Comparison of ENCODE assay signal across 8 cellular contexts in genomic region chr7:128361463-128362441, GRCh38. TPM values are rescaled to one million over a fixed set of nuclear protein-coding genes. Genes with fewer than 3 reads are reported as not detected.
A peak's percentile ranks its signal among the peaks of the same experiment; 100 is the strongest.
DNase-seq lines count a peak whose midpoint lies in the region; ATAC-seq, FAIRE-seq and TF ChIP-seq lines count a peak whose summit lies in the region.

TSS of gene PRRT4 (minus strand) at chr7:128361690.

- H3K4ac ChIP-seq in H1 (replicated peaks; ENCODE audit: insufficient read length, low read depth, low read length): no peak within 1 kb of the TSS

- POLR2A ChIA-PET in H1 (lab: Charles Lee; ENCODE audit: partially characterized antibody): interaction anchor here (1.7 kb wide), 1 partner anchor 10 kb away, joined by 10 read pairs; no protein-coding TSS in a partner anchor

- H2BK15ac ChIP-seq in H1 (ENCODE audit: low read length): peak within 1 kb of the TSS; percentile 88; the same call in 1 of the 2 replicates

- no peaks in the 10 kb centered on the region for H3K9me3 ChIP-seq in H1 (ENCODE audit: insufficient read depth in 2 of 2, low read depth in 1 of 2, low read length in 1 of 2)
- no peaks in the 10 kb centered on the region for H3K9me3 ChIP-seq in thymus (ENCODE audit: control insufficient read depth)

- no peak within 1 kb of the TSS for H3K14ac ChIP-seq in H1 (ENCODE audit: insufficient read length)

- 4% methylated on average over 31 of the region's 84 CpGs; no CpG with 5 or more reads in 1 of the 2 experiments for WGBS in H1 (ENCODE audit: extremely low coverage in 1 of 2, insufficient coverage in 1 of 2, insufficient read length in 1 of 2, insufficient replicate concordance in 2 of 2, low coverage in 1 of 2, low lambda C conversion rate in 2 of 2, missing lambda C conversion rate in 1 of 2), 2 experiments
- WGBS in thymus: 1% methylated on average over 84 of the region's 84 CpGs

- no peak within 1 kb of the TSS for H3K23ac ChIP-seq in H1 (ENCODE audit: insufficient read length)

- H4K20me1 ChIP-seq in H1 (replicated peaks in 1 of 2; ENCODE audit: control insufficient read depth in 1 of 2, insufficient read depth in 2 of 2, low read length in 2 of 2): no peaks in the 10 kb centered on the region

- H4K8ac ChIP-seq in H1 (ENCODE audit: extremely low read depth, insufficient read depth, low read length): no peak within 1 kb of the TSS; the same call in 1 of the 2 replicates

- TF ChIP-seq CTCF in GM12864 (IDR thresholded peaks at IDR 0.05; ENCODE audit: low read depth, low read length, missing control alignments) (no peak), H1 (IDR thresholded peaks at IDR 0.05; ENCODE audit: control extremely low read depth in 1 of 3, insufficient read depth in 1 of 3, low read depth in 1 of 3, low read length in 3 of 3) (peak; percentile 14 to 25 (median 19); a peak in 3 of 4 replicates)

- peak within 1 kb of the TSS; percentile 87 for H3K18ac ChIP-seq in H1 (ENCODE audit: extremely low read depth, low read length)

- peak within 1 kb of the TSS; percentile 64 for H4K5ac ChIP-seq in H1 (ENCODE audit: insufficient read length, low read depth, low read length)

- H3K27me3 ChIP-seq in H1 (replicated peaks in 1 of 4; ENCODE audit: control insufficient read depth in 3 of 4, extremely low read depth in 1 of 4, insufficient read depth in 3 of 4, low read length in 3 of 4): peaks cover 28 to 70% (median 57%) of the 10 kb centered on the region in 4 experiments
- H3K27me3 ChIP-seq in thymus (ENCODE audit: control insufficient read depth, insufficient read depth): peaks cover 10% of the 10 kb centered on the region

- TF ChIP-seq RAD21 in H1 (IDR thresholded peaks at IDR 0.05 in 1 of 2, conservative IDR thresholded peaks at IDR 0.05 in 1 of 2; ENCODE audit: low read depth in 2 of 2, low read length in 2 of 2): peak in 1 of 2 experiments; percentile 24; a peak in 1 of 4 replicates

- DNase-seq in GM12864 (ENCODE audit: low read depth): no peak
- peak; percentile 48 for DNase-seq in NCI-H1105 (lab: John Stamatoyannopoulos, UW)
- DNase-seq in activated CD4-positive, alpha-beta T cell treated with anti-CD3 and anti-CD28 coated beads, Interleukin-2, amount 50 U/mL, for 1 hour: peak; percentile 48
- peak in 1 of 2 experiments; percentile 73 for DNase-seq in H1 (ENCODE audit: low read depth in 1 of 2, low spot score in 2 of 2)
- peak; percentile 28 for DNase-seq in midbrain (lab: John Stamatoyannopoulos, UW)
- no peak for DNase-seq in NCI-H510A (lab: John Stamatoyannopoulos, UW)

- H3K23me2 ChIP-seq in H1 (ENCODE audit: low read depth, low read length): peaks cover 8% of the 10 kb centered on the region; the same call in 1 of the 2 replicates

- H3K79me2 ChIP-seq in H1 (ENCODE audit: control insufficient read depth in 1 of 2, insufficient read depth in 2 of 2, low read length in 2 of 2): no peaks in the 10 kb centered on the region

- H3K4me1 ChIP-seq in H1 (replicated peaks in 1 of 4; ENCODE audit: control insufficient read depth in 3 of 4, insufficient read depth in 4 of 4, low read length in 3 of 4) (peaks cover 0 to 14% (median 7%) of the 10 kb centered on the region in 4 experiments; a peak in 5 of 7 replicates), thymus (ENCODE audit: control insufficient read depth, insufficient read depth, low read length) (peaks cover 11% of the 10 kb centered on the region)

- peak within 1 kb of the TSS; percentile 72; the same call in 1 of the 2 replicates for H2BK20ac ChIP-seq in H1 (ENCODE audit: low read length)

- peaks cover 0 to 9% (median 0%) of the 10 kb centered on the region in 4 experiments; a peak in 1 of 8 replicates for H3K36me3 ChIP-seq in H1 (ENCODE audit: control insufficient read depth in 2 of 4, insufficient read depth in 4 of 4, low read length in 3 of 4)
- H3K36me3 ChIP-seq in thymus (ENCODE audit: control insufficient read depth, insufficient read depth): no peaks in the 10 kb centered on the region

- peak; percentile 7 for FAIRE-seq in H1 (lab: Jason Lieb, UNC)

- peak within 1 kb of the TSS; percentile 62; the same call in 1 of the 2 replicates for H2BK12ac ChIP-seq in H1 (ENCODE audit: low read depth, low read length)

- CTCF ChIA-PET in H1 (lab: Charles Lee; ENCODE audit: partially characterized antibody): interaction anchor here (0.6 to 11.5 kb wide), 9 partner anchors 9 to 676 kb away, joined by 3 to 274 read pairs (median 5); no protein-coding TSS in a partner anchor

- H2BK5ac ChIP-seq in H1 (ENCODE audit: low read depth, low read length): no peak within 1 kb of the TSS; the same call in 1 of the 2 replicates

- peak within 1 kb of the TSS; percentile 14; the same call in 1 of the 2 replicates for H2AFZ ChIP-seq in H1 (ENCODE audit: low read length)

- no peak within 1 kb of the TSS for H4K91ac ChIP-seq in H1 (replicated peaks; ENCODE audit: insufficient read length, low read length)

- no peak within 1 kb of the TSS for H2BK120ac ChIP-seq in H1 (replicated peaks; ENCODE audit: low read depth, low read length)

- H2AK5ac ChIP-seq in H1 (ENCODE audit: low read depth, low read length): no peak within 1 kb of the TSS

- no peak for ATAC-seq in HG03442 (IDR thresholded peaks at IDR 0.05; ENCODE audit: unreplicated experiment)

- no peak within 1 kb of the TSS for H3K27ac ChIP-seq in H1 (ENCODE audit: low read depth, low read length)
- H3K27ac ChIP-seq in thymus (ENCODE audit: low read depth): no peak within 1 kb of the TSS

- no peak for TF ChIP-seq POLR2A in H1 (IDR thresholded peaks at IDR 0.05; ENCODE audit: control extremely low read depth in 1 of 2, low read depth in 2 of 2, low read length in 2 of 2)

- H3K79me1 ChIP-seq in H1 (ENCODE audit: low read depth, low read length): no peaks in the 10 kb centered on the region

- peak within 1 kb of the TSS; percentile 74 to 97 for H3K4me2 ChIP-seq in H1 (ENCODE audit: insufficient read depth in 1 of 2, low read depth in 2 of 2, low read length in 2 of 2)

- peak within 1 kb of the TSS; percentile 38 for H3K56ac ChIP-seq in H1 (replicated peaks; ENCODE audit: insufficient read length, low read depth, low read length)

- peak within 1 kb of the TSS; percentile 26; the same call in 1 of the 2 replicates for H3K4me3 ChIP-seq in GM12864 (ENCODE audit: low read depth, low read length)
- peak within 1 kb of the TSS; percentile 44 to 77 (median 66) for H3K4me3 ChIP-seq in H1 (ENCODE audit: extremely low read depth in 1 of 4, insufficient read depth in 2 of 4, low read depth in 3 of 4, low read length in 4 of 4)
- H3K4me3 ChIP-seq in thymus (ENCODE audit: low read length): peak within 1 kb of the TSS; percentile 50

- H3K9ac ChIP-seq in H1 (replicated peaks in 1 of 4; ENCODE audit: extremely low read depth in 1 of 4, low read depth in 3 of 4, low read length in 3 of 4): no peak within 1 kb of the TSS

- TF ChIP-seq EP300 in H1 (IDR thresholded peaks at IDR 0.05; ENCODE audit: borderline replicate concordance in 1 of 2, low read depth in 2 of 2, low read length in 2 of 2): no peak

TF ChIP-seq in H1, 55 proteins besides CTCF, POLR2A, EP300 and RAD21 (continues in another document):
- TF ChIP-seq SIX5 (IDR thresholded peaks at IDR 0.05; ENCODE audit: low read depth, low read length): no peak
- TF ChIP-seq CEBPB (IDR thresholded peaks at IDR 0.05; ENCODE audit: low read depth, low read length): no peak
- TF ChIP-seq GABPA (IDR thresholded peaks at IDR 0.05; ENCODE audit: borderline replicate concordance, insufficient read depth, low read length): 0 out of 2 replicates have a peak, but pooled peaks have one; percentile 10
- TF ChIP-seq EZH2 (IDR thresholded peaks at IDR 0.05; ENCODE audit: low read depth, low read length, severe bottlenecking): peak; percentile 91
- no peak for TF ChIP-seq SAP30 (IDR thresholded peaks at IDR 0.05; ENCODE audit: insufficient read depth, insufficient replicate concordance, low read length)
- TF ChIP-seq PHF8 (conservative IDR thresholded peaks at IDR 0.05; ENCODE audit: low read depth, low read length): no peak
- no peak for TF ChIP-seq TEAD4 (IDR thresholded peaks at IDR 0.05; ENCODE audit: low read depth, low read length)
- TF ChIP-seq CTBP2 (IDR thresholded peaks at IDR 0.05; ENCODE audit: borderline replicate concordance, insufficient read depth, insufficient read length, low read length): no peak
- TF ChIP-seq TCF12 (IDR thresholded peaks at IDR 0.05; ENCODE audit: low read depth, low read length): no peak
- TF ChIP-seq KDM4A (IDR thresholded peaks at IDR 0.05; ENCODE audit: low read depth, low read length, severe bottlenecking): peak; percentile 19
- TF ChIP-seq CBX8 (IDR thresholded peaks at IDR 0.05; ENCODE audit: borderline replicate concordance, low read depth, low read length): no peak
- TF ChIP-seq SUZ12 (IDR thresholded peaks at IDR 0.05; ENCODE audit: low read length): peak; percentile 91

RNA-seq across cellular contexts. Expression of gene PRRT4, which starts in this region (rescaled TPM):
- total RNA-seq in H1 (2021; fragmentation: NEBNext Ultra II Directional; extraction: Animal tissue kit (Norgen Biotek cat#: 25700)): 0.34 and 0.69 TPM in 2 replicates
- polyA plus RNA-seq in H1 (2011; rRNA removed) (1.0 and 2.4 TPM in 2 replicates), thymus (0.66 TPM)
- polyA plus RNA-seq in H1 (2011; cell fraction: cytosol; rRNA removed): 0.85 TPM
- polyA plus RNA-seq in H1 (2011; cell fraction: nucleus; rRNA removed): 2.1 TPM
- polyA plus RNA-seq in H1 (2012, experiment 1 of 2): 0.40 to 1.2 TPM (median 0.82 TPM) in 4 replicates
- polyA plus RNA-seq in H1 (2012, experiment 2 of 2): 0.54 TPM
- 1.1 TPM for polyA plus RNA-seq in H1 (2013, experiment 1 of 2)
- polyA plus RNA-seq in H1 (2013, experiment 2 of 2): 1.2 TPM
- polyA minus RNA-seq in H1 (2011; rRNA and poly(A)+ RNA removed): 0.47 TPM in 1 of 2 replicates, not detected in the other
- polyA minus RNA-seq in H1 (2011; cell fraction: cytosol; rRNA and poly(A)+ RNA removed): 1.2 TPM
- 2.0 TPM for polyA minus RNA-seq in H1 (2011; cell fraction: nucleus; rRNA and poly(A)+ RNA removed)

Comparison
In these comparisons a context has a peak if more than half of its experiments do, and no peak if none do; other contexts are left out.
1. DNase-seq: peak in NCI-H1105 (single experiment), activated CD4-positive, alpha-beta T cell treated with anti-CD3 and anti-CD28 coated beads, Interleukin-2, amount 50 U/mL, for 1 hour (single experiment) and midbrain (single experiment); none in GM12864 (single experiment) and NCI-H510A (single experiment).
2. Peak in every context shown above with its lines, with median percentiles within 50 percentile points of each other: H3K4me3 ChIP-seq.